8 cellular contexts compared by ENCODE assay signal in genomic region chr11:105719073-105719846, GRCh38.
A peak's percentile ranks its signal among the peaks of the same experiment; 100 is the strongest.
DNase-seq lines count a peak whose midpoint lies in the region; ATAC-seq and TF ChIP-seq lines count a peak whose summit lies in the region.

No MANE protein-coding gene starts in this region.

- no peaks in the 10 kb centered on the region for H3K4me1 ChIP-seq in OCI-LY7 (ENCODE audit: insufficient read depth, low read length, poor library complexity, severe bottlenecking)

- ATAC-seq in GM18873 (IDR thresholded peaks at IDR 0.05; ENCODE audit: low FRiP score, unreplicated experiment) (peak; percentile 97), HG02852 (IDR thresholded peaks at IDR 0.05; ENCODE audit: unreplicated experiment) (peak; percentile 93), left ventricle myocardium superior (no peak)

- no peaks in the 10 kb centered on the region for H4K20me1 ChIP-seq in OCI-LY7 (ENCODE audit: insufficient read depth, low read length)

- no peaks in the 10 kb centered on the region for H3K9me3 ChIP-seq in OCI-LY7 (ENCODE audit: low read length)

- no peaks in the 10 kb centered on the region for H3K9me2 ChIP-seq in OCI-LY7 (ENCODE audit: insufficient read depth, low read length)

- DNase-seq in NCI-H345 (lab: John Stamatoyannopoulos, UW) (peak; percentile 80), glomerular visceral epithelial cell (ENCODE audit: extremely low spot score) (peak; percentile 77), OCI-LY7 (ENCODE audit: low spot score) (no peak), left ventricle myocardium superior (no peak)
- DNase-seq in activated CD8-positive, alpha-beta memory T cell treated with anti-CD3 and anti-CD28 coated beads, Interleukin-2, amount 50 U/mL, for 48 hours: no peak
- no peak for DNase-seq in activated effector memory CD4-positive, alpha-beta T cell treated with Interleukin-2 at 50 U/mL for 16 hours

- H3K4me2 ChIP-seq in OCI-LY7 (ENCODE audit: low read length): no peak overlapping the region

- intact Hi-C loops in OCI-LY7 (cut with micrococcal nuclease; ENCODE audit: unreplicated experiment) (no loop called here), left ventricle myocardium superior (cut with micrococcal nuclease) (no loop called here)

- H3K27ac ChIP-seq in OCI-LY7 (ENCODE audit: low read depth, low read length, poor library complexity, severe bottlenecking): no peak overlapping the region

- CTCF ChIA-PET in OCI-LY7 (lab: Charles Lee; ENCODE audit: unreplicated experiment): no interaction called here

- no TSS peak for BruUV-seq in OCI-LY7 (replicated peaks; lab: Mats Ljungman, UMichigan)

- H3K36me3 ChIP-seq in OCI-LY7 (ENCODE audit: insufficient read depth, low read length): no peaks in the 10 kb centered on the region

- H3K79me2 ChIP-seq in OCI-LY7 (ENCODE audit: insufficient read depth, low read depth, low read length): no peaks in the 10 kb centered on the region

- POLR2A ChIA-PET in OCI-LY7 (lab: Charles Lee): interaction anchor here (0.6 kb wide), 1 partner anchor 853 kb away, joined by 3 read pairs; no protein-coding TSS in a partner anchor

- H2AFZ ChIP-seq in OCI-LY7 (ENCODE audit: low read length): no peak overlapping the region

- no peak overlapping the region for H3K4me3 ChIP-seq in OCI-LY7 (ENCODE audit: low read depth, low read length, poor library complexity, severe bottlenecking)

- TF ChIP-seq CTCF in OCI-LY7 (conservative IDR thresholded peaks at IDR 0.05; ENCODE audit: low read length): no peak

Comparison
In these comparisons a context has a peak if more than half of its experiments do, and no peak if none do; other contexts are left out.
1. DNase-seq: peak in NCI-H345 (single experiment) and glomerular visceral epithelial cell (single experiment); none in activated CD8-positive, alpha-beta memory T cell treated with anti-CD3 and anti-CD28 coated beads, Interleukin-2, amount 50 U/mL, for 48 hours (single experiment), OCI-LY7 (single experiment), activated effector memory CD4-positive, alpha-beta T cell treated with Interleukin-2 at 50 U/mL for 16 hours (single experiment) and left ventricle myocardium superior (single experiment).